2 cellular contexts compared by ENCODE assay signal in the genomic region with DNA sequence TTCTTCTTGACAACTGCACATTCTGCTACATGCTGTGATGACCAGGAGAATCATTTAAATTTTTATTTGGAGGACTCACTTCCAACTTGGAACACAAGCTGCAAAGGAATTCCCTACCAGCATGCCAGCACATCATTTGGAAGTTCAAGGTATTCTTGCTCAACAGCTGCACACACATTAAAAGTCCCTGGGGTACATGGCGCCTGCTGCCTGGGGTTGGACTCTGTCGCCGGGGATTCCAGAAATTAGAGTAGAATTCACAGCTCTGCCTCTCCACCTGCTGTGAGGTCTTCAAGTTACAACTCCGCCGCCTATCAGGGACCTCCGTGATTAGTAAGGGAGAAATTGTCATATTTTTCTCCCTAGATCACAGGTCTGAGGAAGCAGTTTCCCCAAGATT.
TF ChIP-seq lines count a peak whose summit lies in the region.

No MANE protein-coding gene starts in this region.

TF ChIP-seq in SK-N-SH, 30 proteins besides CTCF, POLR2A, EP300 and RAD21 (continued from another document):
- TF ChIP-seq USF2 (IDR thresholded peaks at IDR 0.05; ENCODE audit: borderline replicate concordance, low read depth, low read length) (no peak), NFIC (IDR thresholded peaks at IDR 0.05; ENCODE audit: borderline replicate concordance) (no peak), SMC3 (IDR thresholded peaks at IDR 0.05; ENCODE audit: low read depth, low read length) (no peak), PBX3 (IDR thresholded peaks at IDR 0.05) (no peak), TAF1 (IDR thresholded peaks at IDR 0.05; ENCODE audit: borderline replicate concordance, low read depth, low read length) (no peak), GATA2 (CRISPR knock-in tag; IDR thresholded peaks at IDR 0.05) (no peak), ELF1 (IDR thresholded peaks at IDR 0.05) (no peak), ZBTB33 (IDR thresholded peaks at IDR 0.05; ENCODE audit: borderline replicate concordance, low read depth) (no peak), FOXJ3 (CRISPR knock-in tag; IDR thresholded peaks at IDR 0.05) (no peak), MEF2A (IDR thresholded peaks at IDR 0.05; ENCODE audit: borderline replicate concordance, low read depth) (no peak), NRF1 (IDR thresholded peaks at IDR 0.05; ENCODE audit: low read depth, low read length) (no peak)

TF ChIP-seq in SK-N-SH treated with all-trans-retinoic acid at 6 μM for 48 hours, 23 proteins besides CTCF, POLR2A, EP300 and RAD21 (continued from another document):
- TF ChIP-seq CSDC2 (CRISPR knock-in tag; IDR thresholded peaks at IDR 0.05) (no peak), TOX (CRISPR knock-in tag; IDR thresholded peaks at IDR 0.05; ENCODE audit: borderline replicate concordance) (no peak), ZC3H10 (CRISPR knock-in tag; IDR thresholded peaks at IDR 0.05) (no peak), ARNTL (CRISPR knock-in tag; IDR thresholded peaks at IDR 0.05; ENCODE audit: borderline replicate concordance, low read depth) (no peak), GLIS3 (CRISPR knock-in tag; IDR thresholded peaks at IDR 0.05) (no peak), BACH2 (CRISPR knock-in tag; IDR thresholded peaks at IDR 0.05; ENCODE audit: borderline replicate concordance) (no peak), PATZ1 (CRISPR knock-in tag; IDR thresholded peaks at IDR 0.05; ENCODE audit: borderline replicate concordance) (no peak), ZFP30 (CRISPR knock-in tag; IDR thresholded peaks at IDR 0.05) (no peak)
